22 cellular contexts compared by ENCODE assay signal in the genomic region with DNA sequence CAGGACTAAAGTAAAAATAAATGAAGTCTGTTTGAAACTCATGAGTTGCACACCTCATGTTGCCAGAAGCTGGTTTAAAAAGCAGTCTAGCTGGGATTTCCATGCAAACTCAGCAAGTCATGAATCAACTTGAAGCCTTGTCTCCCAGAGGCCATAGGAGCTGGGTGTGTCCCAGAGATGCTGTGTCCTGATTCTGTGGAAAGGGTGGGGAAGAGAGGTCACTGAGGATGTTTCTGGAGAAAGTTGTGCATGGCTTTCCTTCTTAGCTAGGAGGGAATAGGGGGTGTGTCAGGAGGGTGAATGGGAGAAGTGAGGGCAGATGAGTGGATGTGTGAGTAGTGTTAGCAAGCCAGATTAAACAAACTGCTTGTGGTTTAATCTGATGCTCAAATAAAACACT.
"Had no signal": no experiment of that assay in that cellular context is flagged by ENCODE, and none has a peak within 500 bp of the region (broad histone marks: within the 10 kb centered on the region; RNA-seq: fewer than 3 reads in every experiment).

No MANE protein-coding gene starts in this region.

- H3K9me3 ChIP-seq: ascending aorta, gastroesophageal sphincter, heart left ventricle, left lung, transverse colon had no signal

- H3K36me3 ChIP-seq: ascending aorta, cardiac muscle cell, left lung had no signal

- H3K27ac ChIP-seq: ascending aorta, cardiac muscle cell, gastroesophageal sphincter, heart left ventricle, left lung, transverse colon had no signal

- H3K27me3 ChIP-seq: ascending aorta, cardiac muscle cell, gastroesophageal sphincter, heart left ventricle, left lung, transverse colon had no signal

- H3K4me3 ChIP-seq: ascending aorta, cardiac muscle cell, gastroesophageal sphincter, heart left ventricle, left lung, transverse colon had no signal

- H3K4me1 ChIP-seq: ascending aorta, gastroesophageal sphincter, heart left ventricle, left lung, transverse colon had no signal

- H3K27ac Mint-ChIP-seq: activated T-cell treated with anti-CD3 and anti-CD28 coated beads, Interleukin-2, amount 50 U/mL, for 72 hours; nephron progenitor cell had no signal

- H3K4me3 Mint-ChIP-seq: activated T-cell treated with anti-CD3 and anti-CD28 coated beads, Interleukin-2, amount 50 U/mL, for 72 hours; nephron progenitor cell had no signal

- ATAC-seq: activated CD4-positive, CD25-positive, alpha-beta regulatory T cell treated with anti-CD3 and anti-CD28 coated beads, Interleukin-2, amount 50 U/mL, for 24 hours; activated T-cell treated with anti-CD3 and anti-CD28 coated beads, Interleukin-2, amount 50 U/mL, for 72 hours; gastroesophageal sphincter; heart left ventricle; left lung; SK-N-SH treated with all-trans-retinoic acid at 6 μM for 48 hours; stimulated activated naive CD8-positive, alpha-beta T cell treated with anti-CD3 and anti-CD28 coated beads, Interleukin-15, Interleukin-2, amounts not matched to agents 100 U/mL and 50 U/mL, for 24 hours had no signal

- DNase-seq: activated CD8-positive, alpha-beta memory T cell treated with anti-CD3 and anti-CD28 coated beads for 24 hours; activated CD8-positive, alpha-beta memory T cell treated with anti-CD3 and anti-CD28 coated beads, Interleukin-2, amount 50 U/mL, for 48 hours; activated effector memory CD4-positive, alpha-beta T cell treated with anti-CD3 and anti-CD28 coated beads, Interleukin-2, amount 50 U/mL, for 16 hours; activated naive CD4-positive, alpha-beta T cell treated with anti-CD3 and anti-CD28 coated beads, Interleukin-2, amount 50 U/mL, for 16 hours; activated T-cell treated with anti-CD3 and anti-CD28 coated beads, Interleukin-2, amount 50 U/mL, for 72 hours; heart left ventricle; left lung; midbrain; nephron progenitor cell; nucleus accumbens; posterior cingulate gyrus; retina; stimulated activated CD4-positive, alpha-beta T cell treated with anti-CD3 and anti-CD28 coated beads, Interleukin-2, amount 100 ng/mL, for 24 hours; stimulated activated naive CD8-positive, alpha-beta T cell treated with anti-CD3 and anti-CD28 coated beads, Interleukin-15, Interleukin-2, amounts not matched to agents 100 U/mL and 50 U/mL, for 24 hours; T-helper 1 cell; T1000; transverse colon had no signal

- H3K9me3 Mint-ChIP-seq: activated T-cell treated with anti-CD3 and anti-CD28 coated beads, Interleukin-2, amount 50 U/mL, for 72 hours; nephron progenitor cell had no signal

- H3K4me1 Mint-ChIP-seq: nephron progenitor cell had no signal
